Comparison of ENCODE assay signal across 25 cellular contexts in genomic region chr1:8193840-8194406, GRCh38.
DNase-seq lines count a peak whose midpoint lies in the region; ATAC-seq, FAIRE-seq and TF ChIP-seq lines count a peak whose summit lies in the region.
"Had no signal": no experiment of that assay in that cellular context is flagged by ENCODE, and none has a peak within 500 bp of the region (broad histone marks: within the 10 kb centered on the region; RNA-seq: fewer than 3 reads in every experiment).

No MANE protein-coding gene starts in this region.

- POLR2A ChIA-PET in Caco-2 (lab: Charles Lee), result no interaction called here

- no peak for ATAC-seq in pancreas
- ATAC-seq: activated CD8-positive, alpha-beta memory T cell treated with anti-CD3 and anti-CD28 coated beads, Interleukin-2, amount 10 ng/mL, durations not matched to agents 7 days and 5 days; stimulated activated naive B cell treated with anti-CD40 and anti-IgM and Interleukin-4, amounts not matched to agents 10 μg/mL and 1 μg/mL and 100 μg/mL, for 72 hours had no signal

- H4K20me1 ChIP-seq in osteoblast (ENCODE audit: insufficient read depth, low read length), result no peaks in the 10 kb centered on the region

- peaks cover 6% of the 10 kb centered on the region for H3K36me3 Mint-ChIP-seq in Caco-2 (ENCODE audit: insufficient read depth, unreplicated experiment)
- no peaks in the 10 kb centered on the region for H3K36me3 Mint-ChIP-seq in chondrocyte (ENCODE audit: low read depth)
- H3K36me3 Mint-ChIP-seq: activated CD8-positive, alpha-beta memory T cell treated with anti-CD3 and anti-CD28 coated beads, Interleukin-2, amount 10 ng/mL, durations not matched to agents 7 days and 5 days; activated naive CD4-positive, alpha-beta T cell treated with anti-CD3 and anti-CD28 coated beads, Interleukin-2, amount 10 ng/mL, durations not matched to agents 7 days and 5 days; CD8-positive, alpha-beta memory T cell; stimulated activated naive B cell treated with anti-CD40 and anti-IgM and Interleukin-4, amounts not matched to agents 10 μg/mL and 1 μg/mL and 100 μg/mL, for 72 hours had no signal

- WGBS in pancreas, 2 donors, result 84% methylated on average over 8 of the region's 8 CpGs

- no peak for FAIRE-seq in pancreas (lab: Jason Lieb, UNC)
- FAIRE-seq: RCC 7860, small intestine had no signal

- intact Hi-C loops in Caco-2 (cut with micrococcal nuclease; ENCODE audit: unreplicated experiment), result no loop called here
- intact Hi-C loops in pancreas (cut with DNase I), result no loop called here

- BruUV-seq in Caco-2 (replicated peaks; lab: Mats Ljungman, UMichigan), result no TSS peak

- H3K4me1 Mint-ChIP-seq in Caco-2 (ENCODE audit: low read depth, unreplicated experiment), result peaks cover 28% of the 10 kb centered on the region
- peaks cover 54% of the 10 kb centered on the region for H3K4me1 Mint-ChIP-seq in chondrocyte (ENCODE audit: low read depth)
- H3K4me1 Mint-ChIP-seq: stimulated activated naive B cell treated with anti-CD40 and anti-IgM and Interleukin-4, amounts not matched to agents 10 μg/mL and 1 μg/mL and 100 μg/mL, for 72 hours had no signal

- TF ChIP-seq CTCF in Caco-2 (IDR thresholded peaks at IDR 0.05; ENCODE audit: insufficient read depth in 1 of 2, low read depth in 1 of 2, low read length in 1 of 2, severe bottlenecking in 1 of 2, unreplicated experiment in 1 of 2), result no peak
- TF ChIP-seq CTCF in chondrocyte (IDR thresholded peaks at IDR 0.05), result no peak
- TF ChIP-seq CTCF in osteoblast (IDR thresholded peaks at IDR 0.05; ENCODE audit: extremely low read depth, low read depth, low read length), result no peak
- TF ChIP-seq CTCF in pancreas (IDR thresholded peaks at IDR 0.05), result no peak

- H3K4me3 ChIP-seq in Caco-2 (ENCODE audit: low read depth, low read length) (no peak overlapping the region), osteoblast (ENCODE audit: insufficient read depth, low read length) (no peak overlapping the region), pancreas (no peak overlapping the region)
- H3K4me3 ChIP-seq: SK-N-MC had no signal

- CTCF ChIA-PET in Caco-2 (lab: Charles Lee), result no interaction called here

- H3K27ac Mint-ChIP-seq in Caco-2 (ENCODE audit: unreplicated experiment) (peak overlapping the region; percentile 45), chondrocyte (ENCODE audit: unreplicated experiment) (peak overlapping the region; percentile 86)
- H3K27ac Mint-ChIP-seq: activated CD4-positive, alpha-beta T cell treated with anti-CD3 and anti-CD28 coated beads, Interleukin-2, amount 10 ng/mL, durations not matched to agents 7 days and 5 days; activated CD8-positive, alpha-beta memory T cell treated with anti-CD3 and anti-CD28 coated beads, Interleukin-2, amount 10 ng/mL, durations not matched to agents 7 days and 5 days; activated naive CD4-positive, alpha-beta T cell treated with anti-CD3 and anti-CD28 coated beads, Interleukin-2, amount 10 ng/mL, durations not matched to agents 7 days and 5 days; stimulated activated naive B cell treated with anti-CD40 and anti-IgM and Interleukin-4, amounts not matched to agents 10 μg/mL and 1 μg/mL and 100 μg/mL, for 72 hours; T-helper 2 cell treated with Interferon-gamma antibody and Interleukin-4, amounts not matched to agents 5 μg/mL and 100 μg/mL, for 36 hours had no signal

- H3K79me2 ChIP-seq in osteoblast (ENCODE audit: insufficient read depth, low read length), result no peaks in the 10 kb centered on the region

- no peaks in the 10 kb centered on the region for H3K27me3 ChIP-seq in Caco-2 (replicated peaks; ENCODE audit: control insufficient read depth, insufficient read depth, low read length)
- no peaks in the 10 kb centered on the region for H3K27me3 ChIP-seq in osteoblast (ENCODE audit: insufficient read depth, low read length)
- no peaks in the 10 kb centered on the region for H3K27me3 ChIP-seq in pancreas

- H3K36me3 ChIP-seq in Caco-2 (ENCODE audit: control insufficient read depth, insufficient read depth, low read length) (no peaks in the 10 kb centered on the region), osteoblast (ENCODE audit: insufficient read depth, low read length) (no peaks in the 10 kb centered on the region), pancreas (no peaks in the 10 kb centered on the region)
- H3K36me3 ChIP-seq: WERI-Rb-1 had no signal

- no peaks in the 10 kb centered on the region for H3K27me3 Mint-ChIP-seq in Caco-2 (ENCODE audit: insufficient read depth, unreplicated experiment)
- no peaks in the 10 kb centered on the region for H3K27me3 Mint-ChIP-seq in chondrocyte (ENCODE audit: low read depth)
- H3K27me3 Mint-ChIP-seq: activated CD4-positive, alpha-beta T cell treated with anti-CD3 and anti-CD28 coated beads, Interleukin-2, amount 10 ng/mL, durations not matched to agents 7 days and 5 days; activated CD8-positive, alpha-beta memory T cell treated with anti-CD3 and anti-CD28 coated beads, Interleukin-2, amount 10 ng/mL, durations not matched to agents 7 days and 5 days had no signal

- H3K4me1 ChIP-seq in Caco-2, result peaks cover 31% of the 10 kb centered on the region
- peaks cover 30% of the 10 kb centered on the region for H3K4me1 ChIP-seq in osteoblast (ENCODE audit: insufficient read depth, low read length)
- peaks cover 4 to 9% (median 6%) of the 10 kb centered on the region in 3 donors for H3K4me1 ChIP-seq in pancreas

- H3K9me3 Mint-ChIP-seq in Caco-2 (ENCODE audit: unreplicated experiment), result no peaks in the 10 kb centered on the region
- H3K9me3 Mint-ChIP-seq in chondrocyte (ENCODE audit: low read depth), result no peaks in the 10 kb centered on the region
- H3K9me3 Mint-ChIP-seq: activated CD4-positive, alpha-beta T cell treated with anti-CD3 and anti-CD28 coated beads, Interleukin-2, amount 10 ng/mL, durations not matched to agents 7 days and 5 days; activated naive CD4-positive, alpha-beta T cell treated with anti-CD3 and anti-CD28 coated beads, Interleukin-2, amount 10 ng/mL, durations not matched to agents 7 days and 5 days; CD8-positive, alpha-beta memory T cell; stimulated activated naive B cell treated with anti-CD40 and anti-IgM and Interleukin-4, amounts not matched to agents 10 μg/mL and 1 μg/mL and 100 μg/mL, for 72 hours; T-helper 2 cell treated with Interferon-gamma antibody and Interleukin-4, amounts not matched to agents 5 μg/mL and 100 μg/mL, for 36 hours had no signal

- H3K9me3 ChIP-seq in Caco-2, result no peaks in the 10 kb centered on the region
- H3K9me3 ChIP-seq in osteoblast (ENCODE audit: low read depth, low read length), result no peaks in the 10 kb centered on the region
- no peaks in the 10 kb centered on the region for H3K9me3 ChIP-seq in pancreas

- H3K27ac ChIP-seq in osteoblast (ENCODE audit: low read depth, low read length) (peak overlapping the region; percentile 93), pancreas (no peak overlapping the region)
- H3K27ac ChIP-seq: SK-N-MC, WERI-Rb-1 had no signal

- peak overlapping the region; percentile 71 for H3K4me2 ChIP-seq in osteoblast (ENCODE audit: insufficient read depth, low read length)

- peak overlapping the region; percentile 36 for H2AFZ ChIP-seq in osteoblast (ENCODE audit: low read length)

- DNase-seq in Caco-2 (no peak), NCI-H526 (lab: John Stamatoyannopoulos, UW) (peak; percentile 50 to 59), chondrocyte (ENCODE audit: low spot score) (no peak), osteoblast (ENCODE audit: insufficient read length, low spot score, missing footprints) (no peak), pancreas (no peak), NCI-H82 (lab: John Stamatoyannopoulos, UW) (no peak), HuH-7 (ENCODE audit: low spot score) (no peak), DMS 273 treated with DMSO at 0.1 percent for 48 hours (lab: John Stamatoyannopoulos, UW) (no peak)
- DNase-seq: activated CD4-positive, alpha-beta T cell treated with anti-CD3 and anti-CD28 coated beads, Interleukin-2, amount 10 ng/mL, durations not matched to agents 7 days and 5 days; activated CD8-positive, alpha-beta memory T cell treated with anti-CD3 and anti-CD28 coated beads, Interleukin-2, amount 10 ng/mL, durations not matched to agents 7 days and 5 days; activated naive CD4-positive, alpha-beta T cell treated with anti-CD3 and anti-CD28 coated beads, Interleukin-2, amount 10 ng/mL, durations not matched to agents 7 days and 5 days; CD8-positive, alpha-beta memory T cell; central memory CD4-positive, alpha-beta T cell; foreskin melanocyte; HCEC 1CT; hippocampal formation; KG1; NCI-H1694 treated with DMSO at 0.1 percent for 48 hours; NCI-H345; small intestine; stimulated activated naive B cell treated with anti-CD40 and anti-IgM and Interleukin-4, amounts not matched to agents 10 μg/mL and 1 μg/mL and 100 μg/mL, for 72 hours; WERI-Rb-1 had no signal

- H3K4me3 Mint-ChIP-seq in Caco-2 (ENCODE audit: unreplicated experiment) (no peak overlapping the region), chondrocyte (ENCODE audit: unreplicated experiment) (no peak overlapping the region)
- H3K4me3 Mint-ChIP-seq: activated CD4-positive, alpha-beta T cell treated with anti-CD3 and anti-CD28 coated beads, Interleukin-2, amount 10 ng/mL, durations not matched to agents 7 days and 5 days; activated CD8-positive, alpha-beta memory T cell treated with anti-CD3 and anti-CD28 coated beads, Interleukin-2, amount 10 ng/mL, durations not matched to agents 7 days and 5 days; activated naive CD4-positive, alpha-beta T cell treated with anti-CD3 and anti-CD28 coated beads, Interleukin-2, amount 10 ng/mL, durations not matched to agents 7 days and 5 days; CD8-positive, alpha-beta memory T cell; stimulated activated naive B cell treated with anti-CD40 and anti-IgM and Interleukin-4, amounts not matched to agents 10 μg/mL and 1 μg/mL and 100 μg/mL, for 72 hours; T-helper 2 cell treated with Interferon-gamma antibody and Interleukin-4, amounts not matched to agents 5 μg/mL and 100 μg/mL, for 36 hours had no signal

Comparison
In these comparisons a context has a peak if more than half of its experiments do, and no peak if none do; other contexts are left out.
1. DNase-seq: peak in NCI-H526 (2 of 2); none in Caco-2 (0 of 2), chondrocyte (single experiment), osteoblast (single experiment), pancreas (0 of 6), NCI-H82 (single experiment), HuH-7 (single experiment) and DMS 273 treated with DMSO at 0.1 percent for 48 hours (single experiment).